Comparison of ENCODE assay signal across 8 cellular contexts in the genomic region with DNA sequence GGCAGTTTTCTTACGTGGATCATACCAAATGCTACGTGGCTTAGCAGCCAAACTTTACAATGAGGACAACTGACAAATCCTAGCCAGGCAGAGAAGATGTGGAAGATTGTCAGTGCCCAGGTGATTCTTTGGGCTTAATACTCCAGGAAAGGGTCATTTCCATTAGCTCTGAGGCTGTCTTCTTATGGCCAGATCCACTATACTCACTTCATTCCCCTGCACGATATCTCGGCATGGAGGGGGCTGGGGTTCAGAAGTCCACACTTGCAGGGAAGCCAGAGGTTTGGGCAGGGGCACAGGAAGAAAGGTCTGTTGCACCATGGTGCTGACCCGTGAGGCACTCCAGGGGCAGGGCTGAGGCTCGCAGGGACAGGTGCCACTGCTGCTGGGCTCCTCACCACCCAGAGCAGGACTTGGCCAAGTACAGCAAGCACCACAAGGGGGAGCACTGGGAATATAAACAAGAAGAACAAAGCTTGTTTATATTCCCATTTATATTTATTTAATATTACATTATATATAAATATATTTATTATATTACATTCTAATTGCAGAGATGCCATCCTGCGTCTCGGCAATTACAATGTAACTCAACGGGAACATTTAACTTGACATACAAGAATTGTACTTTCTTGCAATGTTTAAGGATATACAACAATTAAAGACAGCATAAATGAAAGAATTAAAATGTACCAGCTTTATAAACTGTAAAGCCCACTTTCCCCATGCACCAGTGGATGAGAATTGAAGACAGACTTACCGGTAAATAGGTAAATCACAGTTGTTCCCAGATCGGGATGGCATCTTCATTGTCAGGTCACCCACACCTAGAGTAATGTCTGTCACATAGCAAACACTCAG. TPM values are rescaled to one million over a fixed set of nuclear protein-coding genes. Genes with fewer than 3 reads are reported as not detected.
DNase-seq lines count a peak whose midpoint lies in the region; ATAC-seq lines count a peak whose summit lies in the region.

No MANE protein-coding gene starts in this region.

- POLR2A ChIA-PET in activated CD4-positive, alpha-beta memory T cell treated with anti-CD3 and anti-CD28 coated beads for 36 hours (lab: Charles Lee): no interaction called here

- no peak overlapping the region for H3K18ac ChIP-seq in mesendoderm (ENCODE audit: low read length)

- no peak overlapping the region for H2BK120ac ChIP-seq in mesendoderm (ENCODE audit: low read depth, low read length)

- H4K5ac ChIP-seq in mesendoderm (ENCODE audit: low read length): no peak overlapping the region

- H3K9ac ChIP-seq in mesendoderm (ENCODE audit: low read length): no peak overlapping the region

- H2AK5ac ChIP-seq in mesendoderm (ENCODE audit: low read length): no peak overlapping the region

- intact Hi-C loops in activated CD4-positive, alpha-beta memory T cell treated with anti-CD3 and anti-CD28 coated beads for 36 hours (cut with micrococcal nuclease): loop anchor here (1.0 to 10.0 kb wide), 4 partner anchors 33 to 215 kb away; a partner anchor contains a TSS

- no peaks in the 10 kb centered on the region for H3K79me1 ChIP-seq in mesendoderm (ENCODE audit: low read length)

- H3K27ac Mint-ChIP-seq in activated CD4-positive, alpha-beta memory T cell treated with anti-CD3 and anti-CD28 coated beads for 36 hours: no peak overlapping the region

- no peaks in the 10 kb centered on the region for H3K4me1 ChIP-seq in mesendoderm (ENCODE audit: control insufficient read depth, low read depth, low read length)

- ATAC-seq in HG03039 (IDR thresholded peaks at IDR 0.05; ENCODE audit: unreplicated experiment) (peak; percentile 53), HG03095 (IDR thresholded peaks at IDR 0.05; ENCODE audit: unreplicated experiment) (no peak)

- DNase-seq in G401 (ENCODE audit: low spot score): peak; percentile 43
- DNase-seq in NCI-H748 treated with DMSO at 0.1 percent for 48 hours (lab: John Stamatoyannopoulos, UW): peak; percentile 9
- DNase-seq in activated CD4-positive, alpha-beta memory T cell treated with anti-CD3 and anti-CD28 coated beads for 36 hours: peak; percentile 69
- DNase-seq in effector CD4-positive, alpha-beta T cell: peak; percentile 40
- DNase-seq in mesendoderm: peak; percentile 77
- peak; percentile 30 to 47 for DNase-seq in stimulated activated CD8-positive, alpha-beta memory T cell treated with anti-CD3 and anti-CD28 coated beads, Interleukin-15, amount 100 ng/mL, for 48 hours (ENCODE audit: low read depth in 2 of 2)

- H2BK15ac ChIP-seq in mesendoderm (replicated peaks; ENCODE audit: low read depth): no peak overlapping the region

- H2BK5ac ChIP-seq in mesendoderm (ENCODE audit: low read length): no peak overlapping the region

- H3K36me3 ChIP-seq in mesendoderm (ENCODE audit: control insufficient read depth, insufficient read depth, low read length): no peaks in the 10 kb centered on the region

- no peak overlapping the region for H3K4ac ChIP-seq in mesendoderm (ENCODE audit: low read depth, low read length)

- H4K8ac ChIP-seq in mesendoderm (ENCODE audit: low read depth, low read length): no peak overlapping the region

- no CpG with 5 or more reads among the region's 11 CpGs for WGBS in mesendoderm (ENCODE audit: extremely low coverage, insufficient coverage, low lambda C conversion rate)

- H3K4me1 Mint-ChIP-seq in activated CD4-positive, alpha-beta memory T cell treated with anti-CD3 and anti-CD28 coated beads for 36 hours (ENCODE audit: low read depth): no peaks in the 10 kb centered on the region

- no peak overlapping the region for H3K56ac ChIP-seq in mesendoderm (ENCODE audit: low read length)

- H3K27ac ChIP-seq in mesendoderm (ENCODE audit: low read depth, low read length): no peak overlapping the region

- H3K23ac ChIP-seq in mesendoderm (ENCODE audit: low read length): no peak overlapping the region

- in situ Hi-C loops in G401 (cut with HindIII; ENCODE audit: low sequenced_read_pairs): no loop called here

- no peaks in the 10 kb centered on the region for H3K36me3 Mint-ChIP-seq in activated CD4-positive, alpha-beta memory T cell treated with anti-CD3 and anti-CD28 coated beads for 36 hours

- CTCF ChIA-PET in activated CD4-positive, alpha-beta memory T cell treated with anti-CD3 and anti-CD28 coated beads for 36 hours (lab: Charles Lee): interaction anchor here (0.6 to 8.9 kb wide), 30 partner anchors 8 to 246 kb away, joined by 3 to 127 read pairs (median 4); a partner anchor contains a TSS

- H3K4me3 ChIP-seq in mesendoderm (ENCODE audit: low read length): no peak overlapping the region

- peaks cover 10% of the 10 kb centered on the region for H3K27me3 Mint-ChIP-seq in activated CD4-positive, alpha-beta memory T cell treated with anti-CD3 and anti-CD28 coated beads for 36 hours

- no peaks in the 10 kb centered on the region for H3K27me3 ChIP-seq in mesendoderm (ENCODE audit: insufficient read depth, low read length, poor library complexity)

- no peaks in the 10 kb centered on the region for H3K79me2 ChIP-seq in mesendoderm (ENCODE audit: control insufficient read depth, insufficient read depth, low read length)

- no peaks in the 10 kb centered on the region for H3K9me3 Mint-ChIP-seq in activated CD4-positive, alpha-beta memory T cell treated with anti-CD3 and anti-CD28 coated beads for 36 hours

- H3K4me3 Mint-ChIP-seq in activated CD4-positive, alpha-beta memory T cell treated with anti-CD3 and anti-CD28 coated beads for 36 hours: no peak overlapping the region

- H3K4me2 ChIP-seq in mesendoderm (ENCODE audit: low read length): no peak overlapping the region

RNA-seq across cellular contexts. Expression of a gene that starts 27.2 kb away (rescaled TPM):
- total RNA-seq in G401 (2014; rRNA removed; shearing (Covaris generic)): 1.3 TPM in 1 of 2 replicates, not detected in the other
- not detected for total RNA-seq in activated CD4-positive, alpha-beta memory T cell treated with anti-CD3 and anti-CD28 coated beads for 36 hours
- polyA plus RNA-seq in mesendoderm (2013, experiment 1 of 2): 0.06 TPM
- 0.01 TPM for polyA plus RNA-seq in mesendoderm (2013, experiment 2 of 2)

RNA-seq across cellular contexts. Expression of a gene that starts 33.5 kb away (rescaled TPM):
- total RNA-seq in G401 (2014; rRNA removed; shearing (Covaris generic)): 136 and 166 TPM in 2 replicates
- 100 to 1,000 TPM; 281 to 287 TPM for total RNA-seq in activated CD4-positive, alpha-beta memory T cell treated with anti-CD3 and anti-CD28 coated beads for 36 hours
- polyA plus RNA-seq in mesendoderm (2013, experiment 1 of 2): 71.2 TPM
- 72.4 TPM for polyA plus RNA-seq in mesendoderm (2013, experiment 2 of 2)

RNA-seq across cellular contexts. Expression of a gene that starts 43.8 kb away (rescaled TPM):
- total RNA-seq in G401 (2014; rRNA removed; shearing (Covaris generic)): not detected in 2 replicates
- total RNA-seq in activated CD4-positive, alpha-beta memory T cell treated with anti-CD3 and anti-CD28 coated beads for 36 hours: not detected
- not detected for polyA plus RNA-seq in mesendoderm (2013, experiment 1 of 2)
- polyA plus RNA-seq in mesendoderm (2013, experiment 2 of 2): not detected

Comparison
In these comparisons a context has a peak if more than half of its experiments do, and no peak if none do; other contexts are left out.
1. DNase-seq: peak in every context shown above with its lines; median percentile 77 in mesendoderm; 69 in activated CD4-positive, alpha-beta memory T cell treated with anti-CD3 and anti-CD28 coated beads for 36 hours; 43 in G401; 40 in effector CD4-positive, alpha-beta T cell; 38 in stimulated activated CD8-positive, alpha-beta memory T cell treated with anti-CD3 and anti-CD28 coated beads, Interleukin-15, amount 100 ng/mL, for 48 hours; 9 in NCI-H748 treated with DMSO at 0.1 percent for 48 hours.